8 cellular contexts compared by ENCODE assay signal in the genomic region with DNA sequence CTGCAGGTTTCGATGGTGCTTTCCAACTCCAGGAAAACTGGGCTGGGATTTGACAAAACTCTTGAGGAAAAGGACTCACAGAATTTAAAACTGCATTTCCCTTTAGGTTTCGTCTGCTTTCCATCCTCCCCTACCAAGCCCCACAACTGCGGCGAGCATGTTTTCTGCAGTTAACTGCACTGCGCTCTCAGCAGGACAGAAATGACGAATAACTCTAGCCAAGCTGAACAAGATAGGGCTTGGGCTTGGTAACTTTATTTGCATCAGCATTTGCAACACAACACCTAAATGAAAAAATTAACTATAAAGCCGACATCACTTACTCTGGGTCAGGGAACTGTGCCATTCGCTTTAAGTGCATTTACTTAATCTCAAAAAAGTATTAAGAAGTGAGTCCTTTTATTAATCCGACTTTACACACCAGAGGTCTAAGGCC. TPM values are rescaled to one million over a fixed set of nuclear protein-coding genes. Genes with fewer than 3 reads are reported as not detected.
DNase-seq lines count a peak whose midpoint lies in the region; ATAC-seq and TF ChIP-seq lines count a peak whose summit lies in the region.

No MANE protein-coding gene starts in this region.

- H3K4me3 Mint-ChIP-seq in IgD-negative memory B cell, result peak overlapping the region; percentile 92 to 98 (median 96)

- H3K36me3 ChIP-seq in mesenchymal stem cell (ENCODE audit: control insufficient read depth in 1 of 2, insufficient read depth in 2 of 2, low read depth in 1 of 2, low read length in 2 of 2) (peaks cover 0 to 4% of the 10 kb centered on the region in 2 experiments), subcutaneous abdominal adipose tissue (ENCODE audit: control insufficient read depth in 5 of 5, insufficient read depth in 5 of 5, low read length in 5 of 5) (peaks cover 0 to 3% (median 0%) of the 10 kb centered on the region in 5 donors)

- no peak overlapping the region for H2BK5ac ChIP-seq in mesenchymal stem cell (ENCODE audit: low read depth, low read length, poor library complexity, severe bottlenecking)

- no peak overlapping the region for H3K14ac ChIP-seq in mesenchymal stem cell (ENCODE audit: low read length in 2 of 2)

- peak overlapping the region; percentile 82 to 91 for H3K4ac ChIP-seq in mesenchymal stem cell (ENCODE audit: low read depth in 1 of 2, low read length in 2 of 2)

- H3K27me3 Mint-ChIP-seq in IgD-negative memory B cell, result no peaks in the 10 kb centered on the region

- H3K18ac ChIP-seq in mesenchymal stem cell (ENCODE audit: low read depth in 1 of 2, low read length in 2 of 2), result peak overlapping the region in 1 of 2 experiments; percentile 81

- peak; percentile 40 for ATAC-seq in GM21529 (IDR thresholded peaks at IDR 0.05; ENCODE audit: unreplicated experiment)

- WGBS in mesenchymal stem cell, result 22% methylated on average over 9 of the region's 9 CpGs

- H2BK15ac ChIP-seq in mesenchymal stem cell (ENCODE audit: low read depth, poor library complexity, severe bottlenecking), result peak overlapping the region; percentile 57

- H3K4me3 ChIP-seq in WI38 (ENCODE audit: low read depth, low read length) (peak overlapping the region; percentile 71), mesenchymal stem cell (ENCODE audit: insufficient read depth in 1 of 2, low read depth in 1 of 2, low read length in 2 of 2) (peak overlapping the region in 1 of 2 experiments; percentile 96), subcutaneous abdominal adipose tissue (ENCODE audit: low read depth in 1 of 5, low read length in 5 of 5) (peak overlapping the region; percentile 70 to 91 (median 81))

- no peak for TF ChIP-seq CTCF in WI38 (IDR thresholded peaks at IDR 0.05; ENCODE audit: low read depth, low read length)

- no peak overlapping the region for H3K23ac ChIP-seq in mesenchymal stem cell (ENCODE audit: low read length in 2 of 2)

- H3K36me3 Mint-ChIP-seq in IgD-negative memory B cell, result peaks cover 2% of the 10 kb centered on the region

- H3K27ac ChIP-seq in mesenchymal stem cell (ENCODE audit: low read length, poor library complexity, severe bottlenecking), result peak overlapping the region; percentile 82
- H3K27ac ChIP-seq in subcutaneous abdominal adipose tissue (ENCODE audit: low read depth, low read length), result peak overlapping the region; percentile 92

- H3K9ac ChIP-seq in mesenchymal stem cell (ENCODE audit: low read length), result peak overlapping the region; percentile 97
- peak overlapping the region; percentile 56 to 93 (median 86) for H3K9ac ChIP-seq in subcutaneous abdominal adipose tissue (ENCODE audit: low read length in 5 of 5)

- H2BK12ac ChIP-seq in mesenchymal stem cell (ENCODE audit: low read length in 2 of 2), result no peak overlapping the region

- no peak overlapping the region for H2BK120ac ChIP-seq in mesenchymal stem cell (ENCODE audit: low read depth, low read length)

- H2AFZ ChIP-seq in mesenchymal stem cell (ENCODE audit: low read depth, low read length), result peak overlapping the region; percentile 7

- DNase-seq in DMS79 treated with DMSO at 0.1 percent for 48 hours (lab: John Stamatoyannopoulos, UW), result peak; percentile 56
- no peak for DNase-seq in DMS79 (lab: John Stamatoyannopoulos, UW)
- peak; percentile 51 for DNase-seq in ecto neural progenitor cell (ENCODE audit: low spot score)
- no peak for DNase-seq in mesenchymal stem cell

- H3K4me1 Mint-ChIP-seq in IgD-negative memory B cell, result peaks cover 26 to 38% (median 28%) of the 10 kb centered on the region in 3 donors

- H3K79me1 ChIP-seq in mesenchymal stem cell (replicated peaks; ENCODE audit: low read length, poor library complexity, severe bottlenecking), result peaks cover 6% of the 10 kb centered on the region

- H3K4me2 ChIP-seq in mesenchymal stem cell (ENCODE audit: low read length, poor library complexity, severe bottlenecking), result peak overlapping the region; percentile 64

- H3K9me3 Mint-ChIP-seq in IgD-negative memory B cell, result no peaks in the 10 kb centered on the region

- peaks cover 11% of the 10 kb centered on the region for H3K4me1 ChIP-seq in mesenchymal stem cell (ENCODE audit: control insufficient read depth, insufficient read depth, low read depth, low read length)
- H3K4me1 ChIP-seq in subcutaneous abdominal adipose tissue (ENCODE audit: control insufficient read depth in 5 of 5, insufficient read depth in 5 of 5, low read length in 5 of 5), result peaks cover 3 to 43% (median 34%) of the 10 kb centered on the region in 5 donors

- H3K27me3 ChIP-seq in mesenchymal stem cell (ENCODE audit: control insufficient read depth in 1 of 2, insufficient read depth in 1 of 2, low read length in 2 of 2) (no peaks in the 10 kb centered on the region), subcutaneous abdominal adipose tissue (ENCODE audit: control insufficient read depth in 5 of 5, insufficient read depth in 4 of 5, low read length in 5 of 5) (no peaks in the 10 kb centered on the region)

- peak overlapping the region; percentile 84 to 98 (median 95) for H3K27ac Mint-ChIP-seq in IgD-negative memory B cell

- H4K91ac ChIP-seq in mesenchymal stem cell (ENCODE audit: low read length), result peak overlapping the region; percentile 57

- H3K9me3 ChIP-seq in mesenchymal stem cell (ENCODE audit: control insufficient read depth, low read length) (peaks cover 6% of the 10 kb centered on the region), subcutaneous abdominal adipose tissue (ENCODE audit: control insufficient read depth in 5 of 5, low read length in 5 of 5) (no peaks in the 10 kb centered on the region)

- peak overlapping the region; percentile 95 for H4K8ac ChIP-seq in mesenchymal stem cell (ENCODE audit: low read length)

- H2AK5ac ChIP-seq in mesenchymal stem cell (ENCODE audit: low read length, severe bottlenecking), result no peak overlapping the region

RNA-seq across cellular contexts. Expression of a gene that starts 0.7 kb away (rescaled TPM):
- polyA plus RNA-seq in IgD-negative memory B cell, result 15.5 TPM
- 14.9 TPM for polyA plus RNA-seq in mesenchymal stem cell (2013, experiment 1 of 2)
- 13.8 TPM for polyA plus RNA-seq in mesenchymal stem cell (2013, experiment 2 of 2)

RNA-seq across cellular contexts. Expression of a gene that starts 10.5 kb away (rescaled TPM):
- polyA plus RNA-seq in IgD-negative memory B cell, result 9.9 TPM
- polyA plus RNA-seq in mesenchymal stem cell (2013, experiment 1 of 2), result 179 TPM
- 184 TPM for polyA plus RNA-seq in mesenchymal stem cell (2013, experiment 2 of 2)

Comparison
In these comparisons a context has a peak if more than half of its experiments do, and no peak if none do; other contexts are left out.
1. DNase-seq: peak in DMS79 treated with DMSO at 0.1 percent for 48 hours (single experiment) and ecto neural progenitor cell (single experiment); none in DMS79 (single experiment) and mesenchymal stem cell (single experiment).